Comparison of ENCODE assay signal across 22 cellular contexts in the genomic region with DNA sequence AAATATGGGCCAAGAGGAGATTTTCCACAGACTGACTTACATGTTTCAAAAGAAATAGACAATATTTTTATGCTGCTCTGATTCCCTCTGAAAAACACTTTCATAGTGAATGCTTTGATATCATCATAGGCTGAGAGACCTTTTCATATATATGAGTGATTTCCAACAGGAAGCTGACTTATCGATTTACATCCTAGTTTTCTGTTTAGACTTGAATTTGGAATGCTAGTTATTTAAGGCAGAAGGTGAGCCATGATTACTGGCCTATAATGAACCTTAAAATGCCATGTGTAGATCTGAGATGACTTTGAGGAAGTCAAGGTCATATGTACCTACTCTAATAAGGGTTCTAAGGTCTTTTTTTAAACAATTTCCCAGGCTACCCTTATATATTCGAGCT.
A peak's percentile ranks its signal among the peaks of the same experiment; 100 is the strongest.
DNase-seq lines count a peak whose midpoint lies in the region; TF ChIP-seq lines count a peak whose summit lies in the region.
"Had no signal": no experiment of that assay in that cellular context is flagged by ENCODE, and none has a peak within 500 bp of the region (broad histone marks: within the 10 kb centered on the region; RNA-seq: fewer than 3 reads in every experiment).

No MANE protein-coding gene starts in this region.

- CTCF ChIA-PET in mammary epithelial cell (lab: Charles Lee; ENCODE audit: low non-redundant PET) (no interaction called here), MCF 10A (lab: Yijun Ruan, JAX) (interaction anchor here (0.6 kb wide), 2 partner anchors 779 to 1184 kb away, joined by 3 read pairs; no protein-coding TSS in a partner anchor)

- H3K4me3 ChIP-seq in mammary epithelial cell (replicated peaks in 1 of 3; ENCODE audit: insufficient read depth in 1 of 3, low read depth in 2 of 3, low read length in 3 of 3) = no peak overlapping the region
- H3K4me3 ChIP-seq: BLaER1, GM12878, HAP-1 had no signal

- BruUV-seq in mammary epithelial cell (replicated peaks; lab: Mats Ljungman, UMichigan) = no TSS peak
- no TSS peak for BruUV-seq in MCF 10A (replicated peaks; lab: Mats Ljungman, UMichigan)

- H3K27ac ChIP-seq in mammary epithelial cell (ENCODE audit: insufficient read depth, low read depth, low read length) = no peak overlapping the region
- H3K27ac ChIP-seq in epithelial cell of prostate = peak overlapping the region; percentile 68
- H3K27ac ChIP-seq: 22Rv1, BLaER1, C4-2B had no signal

- H3K4me2 ChIP-seq in mammary epithelial cell (ENCODE audit: insufficient read depth, low read depth, low read length) = peak overlapping the region; percentile 2
- H3K4me2 ChIP-seq: BLaER1 had no signal

- H3K4me3 Mint-ChIP-seq in MCF 10A (ENCODE audit: unreplicated experiment) = no peak overlapping the region
- H3K4me3 Mint-ChIP-seq: B cell; CD4-positive, CD25-positive, alpha-beta regulatory T cell; CD8-positive, alpha-beta memory T cell; HFFc6 had no signal

- 61% methylated on average over 2 of the region's 2 CpGs for WGBS in mammary epithelial cell (ENCODE audit: low coverage, missing lambda C conversion rate)

- POLR2A ChIA-PET in MCF 10A (lab: Yijun Ruan, JAX) = no interaction called here

- H3K36me3 ChIP-seq in mammary epithelial cell (ENCODE audit: insufficient read depth, low read length) = no peaks in the 10 kb centered on the region
- H3K36me3 ChIP-seq: HAP-1 had no signal

- H3K79me2 ChIP-seq in mammary epithelial cell (ENCODE audit: insufficient read depth, low read length) = no peaks in the 10 kb centered on the region

- in situ Hi-C loops in mammary epithelial cell (cut with MboI; ENCODE audit: low sequenced_read_pairs in 2 of 2) = loop anchor here in 1 of 2 donors (25.0 kb wide), 1 partner anchor 1604 kb away; a partner anchor contains a TSS

- H3K27me3 Mint-ChIP-seq in MCF 10A (ENCODE audit: insufficient read depth, unreplicated experiment) = no peaks in the 10 kb centered on the region
- H3K27me3 Mint-ChIP-seq: B cell; CD4-positive, CD25-positive, alpha-beta regulatory T cell had no signal

- no peaks in the 10 kb centered on the region for H3K9me3 Mint-ChIP-seq in MCF 10A (ENCODE audit: unreplicated experiment)
- H3K9me3 Mint-ChIP-seq: HFFc6 had no signal

- no peaks in the 10 kb centered on the region for H4K20me1 ChIP-seq in mammary epithelial cell (ENCODE audit: insufficient read depth, low read length)
- H4K20me1 ChIP-seq: BLaER1 had no signal

- dilution Hi-C loops in mammary epithelial cell (cut with HindIII; ENCODE audit: low sequenced_read_pairs) = no loop called here

- H3K9ac ChIP-seq in mammary epithelial cell (ENCODE audit: insufficient read depth, low read length) = no peak overlapping the region
- H3K9ac ChIP-seq: BLaER1 had no signal

- no peak overlapping the region for H2AFZ ChIP-seq in mammary epithelial cell (ENCODE audit: low read depth, low read length)

- H3K27ac Mint-ChIP-seq in MCF 10A (ENCODE audit: low read depth, unreplicated experiment) = no peak overlapping the region
- H3K27ac Mint-ChIP-seq: B cell; CD4-positive, CD25-positive, alpha-beta regulatory T cell; CD8-positive, alpha-beta memory T cell; HFFc6 had no signal

- no peaks in the 10 kb centered on the region for H3K27me3 ChIP-seq in mammary epithelial cell (ENCODE audit: insufficient read depth, low read length)
- H3K27me3 ChIP-seq: BLaER1 had no signal

- no peak for TF ChIP-seq CTCF in mammary epithelial cell (conservative IDR thresholded peaks at IDR 0.05 in 1 of 2, IDR thresholded peaks at IDR 0.05 in 1 of 2; ENCODE audit: extremely low read depth in 1 of 2, insufficient read depth in 1 of 2, low read depth in 1 of 2, low read length in 2 of 2)
- TF ChIP-seq CTCF in MCF 10A (IDR thresholded peaks at IDR 0.05; ENCODE audit: unreplicated experiment) = no peak

- peak; percentile 25 for DNase-seq in mammary epithelial cell
- DNase-seq in MCF 10A (ENCODE audit: unreplicated experiment) = no peak
- DNase-seq in dermis blood vessel endothelial cell = peak; percentile 4
- peak; percentile 12 for DNase-seq in epithelial cell of prostate (ENCODE audit: low read depth, low spot score)
- peak; percentile 7 for DNase-seq in pulmonary artery endothelial cell (ENCODE audit: low read depth, low spot score)
- no peak for DNase-seq in effector CD8-positive, alpha-beta T cell (lab: John Stamatoyannopoulos, UW)
- no peak for DNase-seq in cortex of kidney (lab: John Stamatoyannopoulos, UW)
- DNase-seq in cerebellum (ENCODE audit: low spot score) = no peak
- DNase-seq: CD4-positive, CD25-positive, alpha-beta regulatory T cell; CD8-positive, alpha-beta memory T cell; DMS 273 treated with DMSO at 0.1 percent for 48 hours; DMS79; EL; GDM1; GOT3; HFFc6 had no signal

- no peaks in the 10 kb centered on the region for H3K36me3 Mint-ChIP-seq in MCF 10A (ENCODE audit: insufficient read depth, unreplicated experiment)
- H3K36me3 Mint-ChIP-seq: CD4-positive, CD25-positive, alpha-beta regulatory T cell; CD8-positive, alpha-beta memory T cell had no signal

- intact Hi-C loops in mammary epithelial cell (cut with micrococcal nuclease) (no loop called here), MCF 10A (cut with micrococcal nuclease) (loop anchor here (10.0 kb wide), 2 partner anchors 367 to 1387 kb away; no protein-coding TSS in a partner anchor)

- peaks cover 14% of the 10 kb centered on the region for H3K4me1 ChIP-seq in mammary epithelial cell (ENCODE audit: insufficient read depth, low read length)
- H3K4me1 ChIP-seq: BLaER1, HAP-1 had no signal

- H3K4me1 Mint-ChIP-seq in MCF 10A (ENCODE audit: insufficient read depth, unreplicated experiment) = no peaks in the 10 kb centered on the region
- H3K4me1 Mint-ChIP-seq: CD4-positive, CD25-positive, alpha-beta regulatory T cell; CD8-positive, alpha-beta memory T cell had no signal

- H3K9me3 ChIP-seq in mammary epithelial cell (replicated peaks; ENCODE audit: insufficient read depth, low read length) = no peaks in the 10 kb centered on the region
- H3K9me3 ChIP-seq: BLaER1, HAP-1 had no signal

Comparison
In these comparisons a context has a peak if more than half of its experiments do, and no peak if none do; other contexts are left out.
1. DNase-seq: peak in mammary epithelial cell (single experiment), dermis blood vessel endothelial cell (single experiment), epithelial cell of prostate (single experiment) and pulmonary artery endothelial cell (single experiment); none in MCF 10A (single experiment), effector CD8-positive, alpha-beta T cell (single experiment), cortex of kidney (single experiment) and cerebellum (single experiment).